In the genomic region with DNA sequence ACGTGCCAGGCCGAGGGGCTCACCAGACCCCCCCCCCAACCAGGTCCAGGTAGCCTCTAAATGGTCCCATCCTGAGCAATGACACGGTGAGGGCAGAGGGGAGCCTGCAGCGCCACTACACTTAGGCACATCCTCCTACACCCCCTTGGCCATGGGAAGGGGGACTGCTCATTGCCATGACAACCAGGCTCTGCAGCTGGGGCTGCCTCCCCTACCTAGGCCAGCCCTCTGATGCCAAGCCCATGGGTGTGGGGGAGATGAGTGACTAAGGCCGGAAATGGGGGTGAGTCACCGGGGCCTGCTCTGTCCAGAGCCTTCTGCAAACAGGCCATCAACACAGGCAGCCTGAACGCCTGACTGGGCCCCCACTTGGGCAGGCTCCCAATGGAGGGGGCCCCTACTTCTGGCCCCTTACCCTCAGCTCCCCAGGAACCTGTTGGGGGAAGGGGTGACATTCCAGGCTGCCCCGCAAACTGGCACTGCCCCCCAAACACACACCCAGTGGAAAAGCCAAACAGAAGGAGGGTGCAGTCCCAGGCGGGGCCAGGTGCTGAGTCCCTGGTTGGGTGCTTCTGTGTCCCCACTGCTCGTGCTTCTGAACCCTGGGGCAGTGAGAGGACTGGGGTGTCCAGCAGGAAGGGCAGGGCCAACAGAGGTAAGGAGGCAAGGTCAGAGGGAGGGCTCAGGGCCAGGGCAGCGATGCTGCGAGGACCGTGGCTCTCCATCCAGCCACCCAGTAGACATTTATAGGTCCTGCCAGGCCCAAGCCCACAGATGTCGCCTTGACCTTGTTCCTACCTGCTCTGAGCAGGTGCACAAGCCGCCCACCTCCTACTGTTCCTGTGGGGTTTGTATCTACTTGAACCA, we compare ENCODE assay signal across 1 cellular context.
TF ChIP-seq lines count a peak whose summit lies in the region.

No MANE protein-coding gene starts in this region.

TF ChIP-seq in HepG2, 621 proteins besides CTCF, POLR2A, EP300 and RAD21 (continues in another document):
- TF ChIP-seq, protein P1, sequence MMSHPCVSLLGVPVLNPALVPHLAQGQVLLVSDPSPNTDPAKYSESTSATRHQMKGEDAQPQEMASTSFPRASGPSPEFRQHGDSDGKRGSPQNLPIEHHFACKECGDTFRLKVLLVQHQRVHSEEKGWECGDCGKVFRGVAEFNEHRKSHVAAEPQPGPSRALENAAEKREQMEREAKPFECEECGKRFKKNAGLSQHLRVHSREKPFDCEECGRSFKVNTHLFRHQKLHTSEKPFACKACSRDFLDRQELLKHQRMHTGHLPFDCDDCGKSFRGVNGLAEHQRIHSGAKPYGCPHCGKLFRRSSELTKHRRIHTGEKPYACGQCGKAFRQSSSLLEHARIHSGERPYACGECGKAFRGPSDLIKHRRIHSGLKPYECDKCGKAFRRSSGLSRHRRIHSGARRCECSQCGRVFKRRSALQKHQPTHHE (CRISPR knock-in tag; IDR thresholded peaks at IDR 0.05; ENCODE audit: borderline replicate concordance): no peak
- TF ChIP-seq GFI1 (CRISPR knock-in tag; IDR thresholded peaks at IDR 0.05; ENCODE audit: borderline replicate concordance) (no peak), ELF3 (CRISPR knock-in tag; IDR thresholded peaks at IDR 0.05) (peak; percentile 72), KLF6 (CRISPR knock-in tag; IDR thresholded peaks at IDR 0.05) (0 out of 2 replicates have a peak, but pooled peaks have one; percentile 26), PCBP1 (IDR thresholded peaks at IDR 0.05; ENCODE audit: borderline replicate concordance, low read depth, low read length) (peak; percentile 85), ZNF383 (CRISPR knock-in tag; IDR thresholded peaks at IDR 0.05; ENCODE audit: borderline replicate concordance) (no peak), ZNF446 (CRISPR knock-in tag; IDR thresholded peaks at IDR 0.05) (no peak), ZNF549 (CRISPR knock-in tag; IDR thresholded peaks at IDR 0.05) (no peak), ZNF331 (CRISPR knock-in tag; IDR thresholded peaks at IDR 0.05) (peak; percentile 37; the same call in 1 of the 2 replicates), ZNF546 (CRISPR knock-in tag; conservative IDR thresholded peaks at IDR 0.05) (no peak), RNF2 (conservative IDR thresholded peaks at IDR 0.05; ENCODE audit: low read depth) (0 out of 2 replicates have a peak, but pooled peaks have one; percentile 21), ZNF343 (CRISPR knock-in tag; IDR thresholded peaks at IDR 0.05) (no peak), TP53 (CRISPR knock-in tag; conservative IDR thresholded peaks at IDR 0.05) (no peak), CREM (IDR thresholded peaks at IDR 0.05) (0 out of 2 replicates have a peak, but pooled peaks have one; percentile 51), CREM (CRISPR knock-in tag; IDR thresholded peaks at IDR 0.05) (no peak), ZIK1 (CRISPR knock-in tag; IDR thresholded peaks at IDR 0.05; ENCODE audit: borderline replicate concordance, low read depth) (no peak), ZNF607 (CRISPR knock-in tag; IDR thresholded peaks at IDR 0.05; ENCODE audit: borderline replicate concordance) (no peak; the same call in 1 of the 2 replicates), IKZF1 (IDR thresholded peaks at IDR 0.05) (no peak), ZFP36L2 (CRISPR knock-in tag; IDR thresholded peaks at IDR 0.05) (no peak), NCOA2 (CRISPR knock-in tag; IDR thresholded peaks at IDR 0.05) (peak; percentile 62), ESRRA (CRISPR knock-in tag; IDR thresholded peaks at IDR 0.05; ENCODE audit: low read depth) (peak; percentile 71; the same call in 1 of the 2 replicates), RARA (CRISPR knock-in tag; IDR thresholded peaks at IDR 0.05) (peak; percentile 68), ZNF605 (CRISPR knock-in tag; IDR thresholded peaks at IDR 0.05) (peak; percentile 80), REPIN1 (CRISPR knock-in tag; IDR thresholded peaks at IDR 0.05; ENCODE audit: borderline replicate concordance, low read depth) (no peak), RORA (CRISPR knock-in tag; IDR thresholded peaks at IDR 0.05) (no peak), CENPX (CRISPR knock-in tag; IDR thresholded peaks at IDR 0.05) (no peak), MYNN (CRISPR knock-in tag; IDR thresholded peaks at IDR 0.05; ENCODE audit: low read depth) (no peak), ZNF354B (CRISPR knock-in tag; IDR thresholded peaks at IDR 0.05) (no peak), PHF8 (CRISPR knock-in tag; IDR thresholded peaks at IDR 0.05) (no peak), ZNF703 (CRISPR knock-in tag; IDR thresholded peaks at IDR 0.05; ENCODE audit: borderline replicate concordance) (no peak), ZFY (CRISPR knock-in tag; IDR thresholded peaks at IDR 0.05) (peak; percentile 64; the same call in 1 of the 2 replicates), FOXK2 (IDR thresholded peaks at IDR 0.05) (no peak), MTF2 (CRISPR knock-in tag; IDR thresholded peaks at IDR 0.05; ENCODE audit: borderline replicate concordance) (no peak), MEIS1 (CRISPR knock-in tag; IDR thresholded peaks at IDR 0.05; ENCODE audit: borderline replicate concordance) (no peak), POLR2G (IDR thresholded peaks at IDR 0.05; ENCODE audit: low read depth, low read length) (peak; percentile 76), MZF1 (CRISPR knock-in tag; IDR thresholded peaks at IDR 0.05; ENCODE audit: borderline replicate concordance) (no peak), EHMT2 (IDR thresholded peaks at IDR 0.05; ENCODE audit: borderline replicate concordance, low read depth, low read length) (no peak), ZFP62 (CRISPR knock-in tag; IDR thresholded peaks at IDR 0.05) (no peak)
- TF ChIP-seq, protein P2, sequence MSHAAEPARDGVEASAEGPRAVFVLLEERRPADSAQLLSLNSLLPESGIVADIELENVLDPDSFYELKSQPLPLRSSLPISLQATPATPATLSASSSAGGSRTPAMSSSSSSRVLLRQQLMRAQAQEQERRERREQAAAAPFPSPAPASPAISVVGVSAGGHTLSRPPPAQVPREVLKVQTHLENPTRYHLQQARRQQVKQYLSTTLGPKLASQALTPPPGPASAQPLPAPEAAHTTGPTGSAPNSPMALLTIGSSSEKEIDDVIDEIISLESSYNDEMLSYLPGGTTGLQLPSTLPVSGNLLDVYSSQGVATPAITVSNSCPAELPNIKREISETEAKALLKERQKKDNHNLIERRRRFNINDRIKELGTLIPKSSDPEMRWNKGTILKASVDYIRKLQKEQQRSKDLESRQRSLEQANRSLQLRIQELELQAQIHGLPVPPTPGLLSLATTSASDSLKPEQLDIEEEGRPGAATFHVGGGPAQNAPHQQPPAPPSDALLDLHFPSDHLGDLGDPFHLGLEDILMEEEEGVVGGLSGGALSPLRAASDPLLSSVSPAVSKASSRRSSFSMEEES (CRISPR knock-in tag; IDR thresholded peaks at IDR 0.05): peak; percentile 79; the same call in 1 of the 2 replicates
- TF ChIP-seq, protein P3, sequence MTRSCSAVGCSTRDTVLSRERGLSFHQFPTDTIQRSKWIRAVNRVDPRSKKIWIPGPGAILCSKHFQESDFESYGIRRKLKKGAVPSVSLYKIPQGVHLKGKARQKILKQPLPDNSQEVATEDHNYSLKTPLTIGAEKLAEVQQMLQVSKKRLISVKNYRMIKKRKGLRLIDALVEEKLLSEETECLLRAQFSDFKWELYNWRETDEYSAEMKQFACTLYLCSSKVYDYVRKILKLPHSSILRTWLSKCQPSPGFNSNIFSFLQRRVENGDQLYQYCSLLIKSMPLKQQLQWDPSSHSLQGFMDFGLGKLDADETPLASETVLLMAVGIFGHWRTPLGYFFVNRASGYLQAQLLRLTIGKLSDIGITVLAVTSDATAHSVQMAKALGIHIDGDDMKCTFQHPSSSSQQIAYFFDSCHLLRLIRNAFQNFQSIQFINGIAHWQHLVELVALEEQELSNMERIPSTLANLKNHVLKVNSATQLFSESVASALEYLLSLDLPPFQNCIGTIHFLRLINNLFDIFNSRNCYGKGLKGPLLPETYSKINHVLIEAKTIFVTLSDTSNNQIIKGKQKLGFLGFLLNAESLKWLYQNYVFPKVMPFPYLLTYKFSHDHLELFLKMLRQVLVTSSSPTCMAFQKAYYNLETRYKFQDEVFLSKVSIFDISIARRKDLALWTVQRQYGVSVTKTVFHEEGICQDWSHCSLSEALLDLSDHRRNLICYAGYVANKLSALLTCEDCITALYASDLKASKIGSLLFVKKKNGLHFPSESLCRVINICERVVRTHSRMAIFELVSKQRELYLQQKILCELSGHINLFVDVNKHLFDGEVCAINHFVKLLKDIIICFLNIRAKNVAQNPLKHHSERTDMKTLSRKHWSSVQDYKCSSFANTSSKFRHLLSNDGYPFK (CRISPR knock-in tag; IDR thresholded peaks at IDR 0.05; ENCODE audit: borderline replicate concordance): peak; percentile 72; the same call in 1 of the 2 replicates
- TF ChIP-seq, protein P4, sequence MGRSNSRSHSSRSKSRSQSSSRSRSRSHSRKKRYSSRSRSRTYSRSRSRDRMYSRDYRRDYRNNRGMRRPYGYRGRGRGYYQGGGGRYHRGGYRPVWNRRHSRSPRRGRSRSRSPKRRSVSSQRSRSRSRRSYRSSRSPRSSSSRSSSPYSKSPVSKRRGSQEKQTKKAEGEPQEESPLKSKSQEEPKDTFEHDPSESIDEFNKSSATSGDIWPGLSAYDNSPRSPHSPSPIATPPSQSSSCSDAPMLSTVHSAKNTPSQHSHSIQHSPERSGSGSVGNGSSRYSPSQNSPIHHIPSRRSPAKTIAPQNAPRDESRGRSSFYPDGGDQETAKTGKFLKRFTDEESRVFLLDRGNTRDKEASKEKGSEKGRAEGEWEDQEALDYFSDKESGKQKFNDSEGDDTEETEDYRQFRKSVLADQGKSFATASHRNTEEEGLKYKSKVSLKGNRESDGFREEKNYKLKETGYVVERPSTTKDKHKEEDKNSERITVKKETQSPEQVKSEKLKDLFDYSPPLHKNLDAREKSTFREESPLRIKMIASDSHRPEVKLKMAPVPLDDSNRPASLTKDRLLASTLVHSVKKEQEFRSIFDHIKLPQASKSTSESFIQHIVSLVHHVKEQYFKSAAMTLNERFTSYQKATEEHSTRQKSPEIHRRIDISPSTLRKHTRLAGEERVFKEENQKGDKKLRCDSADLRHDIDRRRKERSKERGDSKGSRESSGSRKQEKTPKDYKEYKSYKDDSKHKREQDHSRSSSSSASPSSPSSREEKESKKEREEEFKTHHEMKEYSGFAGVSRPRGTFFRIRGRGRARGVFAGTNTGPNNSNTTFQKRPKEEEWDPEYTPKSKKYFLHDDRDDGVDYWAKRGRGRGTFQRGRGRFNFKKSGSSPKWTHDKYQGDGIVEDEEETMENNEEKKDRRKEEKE (IDR thresholded peaks at IDR 0.05): no peak
- TF ChIP-seq, protein P5, sequence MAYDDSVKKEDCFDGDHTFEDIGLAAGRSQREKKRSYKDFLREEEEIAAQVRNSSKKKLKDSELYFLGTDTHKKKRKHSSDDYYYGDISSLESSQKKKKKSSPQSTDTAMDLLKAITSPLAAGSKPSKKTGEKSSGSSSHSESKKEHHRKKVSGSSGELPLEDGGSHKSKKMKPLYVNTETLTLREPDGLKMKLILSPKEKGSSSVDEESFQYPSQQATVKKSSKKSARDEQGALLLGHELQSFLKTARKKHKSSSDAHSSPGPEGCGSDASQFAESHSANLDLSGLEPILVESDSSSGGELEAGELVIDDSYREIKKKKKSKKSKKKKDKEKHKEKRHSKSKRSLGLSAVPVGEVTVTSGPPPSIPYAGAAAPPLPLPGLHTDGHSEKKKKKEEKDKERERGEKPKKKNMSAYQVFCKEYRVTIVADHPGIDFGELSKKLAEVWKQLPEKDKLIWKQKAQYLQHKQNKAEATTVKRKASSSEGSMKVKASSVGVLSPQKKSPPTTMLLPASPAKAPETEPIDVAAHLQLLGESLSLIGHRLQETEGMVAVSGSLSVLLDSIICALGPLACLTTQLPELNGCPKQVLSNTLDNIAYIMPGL (CRISPR knock-in tag; IDR thresholded peaks at IDR 0.05; ENCODE audit: borderline replicate concordance in 1 of 2, low read depth in 1 of 2): peak in 1 of 2 experiments; percentile 29; a peak in 2 of 4 replicates
- TF ChIP-seq, protein P6, sequence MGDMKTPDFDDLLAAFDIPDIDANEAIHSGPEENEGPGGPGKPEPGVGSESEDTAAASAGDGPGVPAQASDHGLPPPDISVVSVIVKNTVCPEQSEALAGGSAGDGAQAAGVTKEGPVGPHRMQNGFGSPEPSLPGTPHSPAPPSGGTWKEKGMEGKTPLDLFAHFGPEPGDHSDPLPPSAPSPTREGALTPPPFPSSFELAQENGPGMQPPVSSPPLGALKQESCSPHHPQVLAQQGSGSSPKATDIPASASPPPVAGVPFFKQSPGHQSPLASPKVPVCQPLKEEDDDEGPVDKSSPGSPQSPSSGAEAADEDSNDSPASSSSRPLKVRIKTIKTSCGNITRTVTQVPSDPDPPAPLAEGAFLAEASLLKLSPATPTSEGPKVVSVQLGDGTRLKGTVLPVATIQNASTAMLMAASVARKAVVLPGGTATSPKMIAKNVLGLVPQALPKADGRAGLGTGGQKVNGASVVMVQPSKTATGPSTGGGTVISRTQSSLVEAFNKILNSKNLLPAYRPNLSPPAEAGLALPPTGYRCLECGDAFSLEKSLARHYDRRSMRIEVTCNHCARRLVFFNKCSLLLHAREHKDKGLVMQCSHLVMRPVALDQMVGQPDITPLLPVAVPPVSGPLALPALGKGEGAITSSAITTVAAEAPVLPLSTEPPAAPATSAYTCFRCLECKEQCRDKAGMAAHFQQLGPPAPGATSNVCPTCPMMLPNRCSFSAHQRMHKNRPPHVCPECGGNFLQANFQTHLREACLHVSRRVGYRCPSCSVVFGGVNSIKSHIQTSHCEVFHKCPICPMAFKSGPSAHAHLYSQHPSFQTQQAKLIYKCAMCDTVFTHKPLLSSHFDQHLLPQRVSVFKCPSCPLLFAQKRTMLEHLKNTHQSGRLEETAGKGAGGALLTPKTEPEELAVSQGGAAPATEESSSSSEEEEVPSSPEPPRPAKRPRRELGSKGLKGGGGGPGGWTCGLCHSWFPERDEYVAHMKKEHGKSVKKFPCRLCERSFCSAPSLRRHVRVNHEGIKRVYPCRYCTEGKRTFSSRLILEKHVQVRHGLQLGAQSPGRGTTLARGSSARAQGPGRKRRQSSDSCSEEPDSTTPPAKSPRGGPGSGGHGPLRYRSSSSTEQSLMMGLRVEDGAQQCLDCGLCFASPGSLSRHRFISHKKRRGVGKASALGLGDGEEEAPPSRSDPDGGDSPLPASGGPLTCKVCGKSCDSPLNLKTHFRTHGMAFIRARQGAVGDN (CRISPR knock-in tag; IDR thresholded peaks at IDR 0.05): peak; percentile 97
- TF ChIP-seq, protein P7, sequence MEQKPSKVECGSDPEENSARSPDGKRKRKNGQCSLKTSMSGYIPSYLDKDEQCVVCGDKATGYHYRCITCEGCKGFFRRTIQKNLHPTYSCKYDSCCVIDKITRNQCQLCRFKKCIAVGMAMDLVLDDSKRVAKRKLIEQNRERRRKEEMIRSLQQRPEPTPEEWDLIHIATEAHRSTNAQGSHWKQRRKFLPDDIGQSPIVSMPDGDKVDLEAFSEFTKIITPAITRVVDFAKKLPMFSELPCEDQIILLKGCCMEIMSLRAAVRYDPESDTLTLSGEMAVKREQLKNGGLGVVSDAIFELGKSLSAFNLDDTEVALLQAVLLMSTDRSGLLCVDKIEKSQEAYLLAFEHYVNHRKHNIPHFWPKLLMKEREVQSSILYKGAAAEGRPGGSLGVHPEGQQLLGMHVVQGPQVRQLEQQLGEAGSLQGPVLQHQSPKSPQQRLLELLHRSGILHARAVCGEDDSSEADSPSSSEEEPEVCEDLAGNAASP (CRISPR knock-in tag; IDR thresholded peaks at IDR 0.05; ENCODE audit: borderline replicate concordance): 0 out of 2 replicates have a peak, but pooled peaks have one; percentile 40
- TF ChIP-seq, protein P8, sequence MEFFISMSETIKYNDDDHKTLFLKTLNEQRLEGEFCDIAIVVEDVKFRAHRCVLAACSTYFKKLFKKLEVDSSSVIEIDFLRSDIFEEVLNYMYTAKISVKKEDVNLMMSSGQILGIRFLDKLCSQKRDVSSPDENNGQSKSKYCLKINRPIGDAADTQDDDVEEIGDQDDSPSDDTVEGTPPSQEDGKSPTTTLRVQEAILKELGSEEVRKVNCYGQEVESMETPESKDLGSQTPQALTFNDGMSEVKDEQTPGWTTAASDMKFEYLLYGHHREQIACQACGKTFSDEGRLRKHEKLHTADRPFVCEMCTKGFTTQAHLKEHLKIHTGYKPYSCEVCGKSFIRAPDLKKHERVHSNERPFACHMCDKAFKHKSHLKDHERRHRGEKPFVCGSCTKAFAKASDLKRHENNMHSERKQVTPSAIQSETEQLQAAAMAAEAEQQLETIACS (CRISPR knock-in tag; IDR thresholded peaks at IDR 0.05): no peak
